Comparison of ENCODE assay signal across 1 cellular context in the genomic region with DNA sequence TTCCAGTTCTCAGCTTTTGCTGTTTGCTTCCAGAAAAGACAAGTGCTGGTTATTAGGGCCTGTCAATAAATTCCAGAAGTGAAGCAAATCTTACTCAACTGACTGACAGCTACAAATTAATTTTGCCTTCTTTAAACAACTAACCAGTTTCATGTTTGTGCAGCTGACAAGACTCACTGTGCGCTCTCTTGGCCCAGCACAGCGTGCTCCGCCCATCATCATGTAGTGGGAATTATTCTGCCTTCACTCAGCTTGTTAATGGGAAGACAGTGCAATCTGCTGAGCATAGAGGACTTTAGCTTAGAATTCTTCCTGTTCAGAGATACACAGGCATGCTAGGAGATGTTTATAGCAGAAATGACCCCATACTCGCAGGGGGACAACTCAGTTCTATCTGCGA.
TF ChIP-seq lines count a peak whose summit lies in the region.

No MANE protein-coding gene starts in this region.

TF ChIP-seq in neural cell, 6 proteins besides CTCF, POLR2A, EP300 and RAD21 (continued from another document):
- no peak for TF ChIP-seq EZH2 (IDR thresholded peaks at IDR 0.05; ENCODE audit: borderline replicate concordance, insufficient read depth, low read length, poor library complexity, severe bottlenecking)
TF ChIP-seq in neural cell: peak in this region for 2.
